In genomic region chr11:67991347-67992121, GRCh38 we compare ENCODE assay signal across 1 cellular context.
TF ChIP-seq lines count a peak whose summit lies in the region.

No MANE protein-coding gene starts in this region.

TF ChIP-seq in K562, 482 proteins besides CTCF, POLR2A, EP300 and RAD21:
- TF ChIP-seq, protein P1, sequence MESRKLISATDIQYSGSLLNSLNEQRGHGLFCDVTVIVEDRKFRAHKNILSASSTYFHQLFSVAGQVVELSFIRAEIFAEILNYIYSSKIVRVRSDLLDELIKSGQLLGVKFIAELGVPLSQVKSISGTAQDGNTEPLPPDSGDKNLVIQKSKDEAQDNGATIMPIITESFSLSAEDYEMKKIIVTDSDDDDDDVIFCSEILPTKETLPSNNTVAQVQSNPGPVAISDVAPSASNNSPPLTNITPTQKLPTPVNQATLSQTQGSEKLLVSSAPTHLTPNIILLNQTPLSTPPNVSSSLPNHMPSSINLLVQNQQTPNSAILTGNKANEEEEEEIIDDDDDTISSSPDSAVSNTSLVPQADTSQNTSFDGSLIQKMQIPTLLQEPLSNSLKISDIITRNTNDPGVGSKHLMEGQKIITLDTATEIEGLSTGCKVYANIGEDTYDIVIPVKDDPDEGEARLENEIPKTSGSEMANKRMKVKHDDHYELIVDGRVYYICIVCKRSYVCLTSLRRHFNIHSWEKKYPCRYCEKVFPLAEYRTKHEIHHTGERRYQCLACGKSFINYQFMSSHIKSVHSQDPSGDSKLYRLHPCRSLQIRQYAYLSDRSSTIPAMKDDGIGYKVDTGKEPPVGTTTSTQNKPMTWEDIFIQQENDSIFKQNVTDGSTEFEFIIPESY (CRISPR knock-in tag; IDR thresholded peaks at IDR 0.05): peak; percentile 63; the same call in 1 of the 2 replicates
